8 cellular contexts compared by ENCODE assay signal in the genomic region with DNA sequence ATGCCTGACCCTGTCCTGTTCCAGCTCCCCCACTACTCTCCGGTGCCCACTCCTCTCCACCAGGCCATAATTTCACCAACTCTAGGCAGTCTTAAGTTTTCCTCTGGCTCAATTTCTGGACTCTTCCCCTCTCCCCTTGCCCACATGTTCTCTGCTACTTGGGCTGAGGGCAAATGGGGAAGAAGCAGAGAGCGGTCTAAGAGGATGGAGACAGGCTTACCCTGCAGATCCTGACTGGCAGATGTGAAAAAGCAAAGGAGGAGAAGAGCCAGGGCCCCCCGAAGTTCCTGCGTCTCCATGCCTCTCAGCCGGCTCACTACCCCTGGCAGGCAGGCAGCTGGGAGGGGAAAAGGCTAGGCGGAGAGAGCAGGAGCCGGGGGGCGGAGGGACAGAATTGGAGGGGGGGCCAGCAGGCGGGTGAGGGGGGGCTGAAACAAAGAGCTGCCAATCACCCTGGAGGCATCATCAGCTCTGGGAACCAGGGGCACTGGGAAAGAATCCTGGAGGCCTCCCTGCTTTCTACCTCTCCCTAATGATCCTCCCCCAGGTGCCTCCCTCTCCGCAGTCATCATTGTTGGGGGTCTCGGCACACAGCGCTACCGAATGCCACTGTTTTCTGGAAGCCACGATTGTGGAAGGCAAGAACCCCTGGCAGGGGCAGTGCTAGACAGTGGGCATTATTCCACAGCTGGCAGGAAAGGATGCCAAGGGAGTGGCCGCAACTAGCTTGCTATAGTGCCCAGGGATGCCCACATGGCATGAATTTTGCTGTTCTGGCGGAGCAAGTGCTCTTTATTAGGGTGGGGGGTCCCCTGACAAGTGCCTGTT. TPM values are rescaled to one million over a fixed set of nuclear protein-coding genes. Genes with fewer than 3 reads are reported as not detected.
DNase-seq lines count a peak whose midpoint lies in the region; ATAC-seq and TF ChIP-seq lines count a peak whose summit lies in the region.

A gene (minus strand): TSS at position 320 of the 828 bp plus-strand sequence. CDS start 21 bp downstream, at position 299.

- H3K36me3 ChIP-seq in CD8-positive, alpha-beta memory T cell (ENCODE audit: insufficient read depth, low read length), result no peaks in the 10 kb centered on the region

- peaks cover 23% of the 10 kb centered on the region for H3K4me1 ChIP-seq in CD8-positive, alpha-beta memory T cell (ENCODE audit: insufficient read depth, low read length)
- peaks cover 12% of the 10 kb centered on the region for H3K4me1 ChIP-seq in foreskin keratinocyte

- H3K4me3 Mint-ChIP-seq in CD8-positive, alpha-beta memory T cell, result peak within 1 kb of the TSS; percentile 81 to 93 (median 89)
- peak within 1 kb of the TSS; percentile 85 for H3K4me3 Mint-ChIP-seq in activated B cell treated with CpG ODN at 0.5 μM for 24 hours
- H3K4me3 Mint-ChIP-seq in neural crest cell, result peak within 1 kb of the TSS; percentile 94

- CTCF ChIA-PET in CD8-positive, alpha-beta memory T cell (lab: Charles Lee), result interaction anchor here (0.7 to 5.3 kb wide), 22 partner anchors 8 to 385 kb away, joined by 3 to 67 read pairs (median 5); a partner anchor contains a TSS
- CTCF ChIA-PET in activated B cell treated with CpG ODN at 0.5 μM for 24 hours (lab: Charles Lee), result interaction anchor here (0.8 to 7.6 kb wide), 13 partner anchors 12 to 116 kb away, joined by 3 to 110 read pairs (median 5); a partner anchor contains a TSS

- H3K27me3 Mint-ChIP-seq in CD8-positive, alpha-beta memory T cell, result peaks cover 0 to 3% of the 10 kb centered on the region in 2 donors
- H3K27me3 Mint-ChIP-seq in activated B cell treated with CpG ODN at 0.5 μM for 24 hours (no peaks in the 10 kb centered on the region), neural crest cell (ENCODE audit: low read depth) (peaks cover 47% of the 10 kb centered on the region)

- H3K9me3 Mint-ChIP-seq in CD8-positive, alpha-beta memory T cell, result no peaks in the 10 kb centered on the region
- H3K9me3 Mint-ChIP-seq in activated B cell treated with CpG ODN at 0.5 μM for 24 hours (no peaks in the 10 kb centered on the region), neural crest cell (no peaks in the 10 kb centered on the region)

- intact Hi-C loops in activated B cell treated with CpG ODN at 0.5 μM for 24 hours (cut with micrococcal nuclease), result loop anchor here (1.0 to 5.0 kb wide), 7 partner anchors 13 to 116 kb away; a partner anchor contains a TSS

- H3K4me1 Mint-ChIP-seq in CD8-positive, alpha-beta memory T cell, result peaks cover 18 to 28% (median 26%) of the 10 kb centered on the region in 3 donors
- H3K4me1 Mint-ChIP-seq in activated B cell treated with CpG ODN at 0.5 μM for 24 hours (peaks cover 20% of the 10 kb centered on the region), neural crest cell (peaks cover 48% of the 10 kb centered on the region)

- no peaks in the 10 kb centered on the region for H3K9me3 ChIP-seq in CD8-positive, alpha-beta memory T cell (ENCODE audit: low read length)

- peak within 1 kb of the TSS; percentile 99 for H3K27ac ChIP-seq in CD8-positive, alpha-beta memory T cell (ENCODE audit: low read depth, low read length)
- H3K27ac ChIP-seq in foreskin keratinocyte, result peak within 1 kb of the TSS; percentile 80

- peak in 1 of 5 donors; percentile 47 for DNase-seq in CD8-positive, alpha-beta memory T cell
- DNase-seq in LHCN-M2 (ENCODE audit: low read depth), result peak; percentile 28
- no peak for DNase-seq in activated B cell treated with CpG ODN at 0.5 μM for 24 hours
- no peak for DNase-seq in foreskin keratinocyte
- DNase-seq in neural crest cell (ENCODE audit: low read depth, low spot score), result peak; percentile 55

- H3K36me3 Mint-ChIP-seq in CD8-positive, alpha-beta memory T cell, result peaks cover 1 to 18% (median 4%) of the 10 kb centered on the region in 3 donors
- H3K36me3 Mint-ChIP-seq in activated B cell treated with CpG ODN at 0.5 μM for 24 hours (ENCODE audit: low read depth) (peaks cover 17% of the 10 kb centered on the region), neural crest cell (ENCODE audit: low read depth) (peaks cover 13% of the 10 kb centered on the region)

- ATAC-seq in activated B cell treated with CpG ODN at 0.5 μM for 24 hours (ENCODE audit: low read depth) (no peak), foreskin keratinocyte (no peak), HG03045 (IDR thresholded peaks at IDR 0.05; ENCODE audit: unreplicated experiment) (no peak), GM21529 (IDR thresholded peaks at IDR 0.05; ENCODE audit: unreplicated experiment) (no peak), HG02759 (IDR thresholded peaks at IDR 0.05; ENCODE audit: unreplicated experiment) (no peak)

- POLR2A ChIA-PET in CD8-positive, alpha-beta memory T cell (lab: Charles Lee), result interaction anchor here (0.9 to 2.0 kb wide), 5 partner anchors 13 to 36 kb away, joined by 3 to 9 read pairs (median 8); no protein-coding TSS in a partner anchor
- POLR2A ChIA-PET in activated B cell treated with CpG ODN at 0.5 μM for 24 hours (lab: Charles Lee), result interaction anchor here (0.6 to 3.7 kb wide), 12 partner anchors 12 to 355 kb away, joined by 3 to 75 read pairs (median 6); a partner anchor contains a TSS

- TF ChIP-seq CTCF in activated B cell treated with CpG ODN at 0.5 μM for 24 hours (IDR thresholded peaks at IDR 0.05), result no peak
- no peak for TF ChIP-seq CTCF in foreskin keratinocyte (conservative IDR thresholded peaks at IDR 0.05)
- TF ChIP-seq CTCF in neural crest cell (conservative IDR thresholded peaks at IDR 0.05), result no peak

- no peaks in the 10 kb centered on the region for H3K27me3 ChIP-seq in CD8-positive, alpha-beta memory T cell (ENCODE audit: insufficient read depth, low read length, poor library complexity, severe bottlenecking)
- no peaks in the 10 kb centered on the region for H3K27me3 ChIP-seq in foreskin keratinocyte

- peak within 1 kb of the TSS; percentile 92 to 99 (median 96) for H3K27ac Mint-ChIP-seq in CD8-positive, alpha-beta memory T cell
- H3K27ac Mint-ChIP-seq in activated B cell treated with CpG ODN at 0.5 μM for 24 hours, result peak within 1 kb of the TSS; percentile 91
- peak within 1 kb of the TSS; percentile 98 for H3K27ac Mint-ChIP-seq in neural crest cell (ENCODE audit: unreplicated experiment)

- peak within 1 kb of the TSS; percentile 100 for H3K4me3 ChIP-seq in CD8-positive, alpha-beta memory T cell (ENCODE audit: low read length)

RNA-seq across cellular contexts. Expression of the gene that starts here (rescaled TPM):
- 1 to 10 TPM; 7.8 to 7.9 TPM for total RNA-seq in CD8-positive, alpha-beta memory T cell
- polyA plus RNA-seq in CD8-positive, alpha-beta memory T cell, result 2.9 TPM
- total RNA-seq in LHCN-M2 (2014; rRNA removed) (17.4 and 26.4 TPM in 2 replicates), activated B cell treated with CpG ODN at 0.5 μM for 24 hours (9.7 and 15.3 TPM in 2 replicates), foreskin keratinocyte (9.4 and 13.1 TPM in 2 replicates), neural crest cell (21.4 TPM in 2 replicates)
- polyA plus RNA-seq in LHCN-M2 (2012), result 14.6 TPM
- polyA plus RNA-seq in foreskin keratinocyte, result 8.5 and 12.7 TPM in 2 replicates

Comparison
In these comparisons a context has a peak if more than half of its experiments do, and no peak if none do; other contexts are left out.
1. DNase-seq: peak in LHCN-M2 (single experiment) and neural crest cell (single experiment); none in activated B cell treated with CpG ODN at 0.5 μM for 24 hours (single experiment) and foreskin keratinocyte (0 of 2).
2. Peak in every context shown above with its lines, with median percentiles within 50 percentile points of each other: H3K27ac Mint-ChIP-seq and H3K4me3 Mint-ChIP-seq.